ENCODE assay signal across 17 cellular contexts in genomic region chr3:170982733-170983132, GRCh38. TPM values are rescaled to one million over a fixed set of nuclear protein-coding genes. Genes with fewer than 3 reads are reported as not detected.
DNase-seq lines count a peak whose midpoint lies in the region; ATAC-seq, FAIRE-seq and TF ChIP-seq lines count a peak whose summit lies in the region.
"Had no signal": no experiment of that assay in that cellular context is flagged by ENCODE, and none has a peak within 500 bp of the region (broad histone marks: within the 10 kb centered on the region; RNA-seq: fewer than 3 reads in every experiment).

No MANE protein-coding gene starts in this region.

- in situ Hi-C loops in brain microvascular endothelial cell (cut with HindIII; ENCODE audit: low pct_ligation_motif_present, low sequenced_read_pairs), result no loop called here

- H3K36me3 Mint-ChIP-seq in CD8-positive, alpha-beta memory T cell, result peaks cover 0 to 1% (median 0%) of the 10 kb centered on the region in 3 donors
- H3K36me3 Mint-ChIP-seq: activated naive CD4-positive, alpha-beta T cell treated with anti-CD3 and anti-CD28 coated beads, Interleukin-2, amount 50 U/mL, for 24 hours had no signal

- CTCF ChIA-PET in CD8-positive, alpha-beta memory T cell (lab: Charles Lee), result no interaction called here

- H3K27ac ChIP-seq in CD8-positive, alpha-beta memory T cell (ENCODE audit: low read depth, low read length), result no peak overlapping the region
- no peak overlapping the region for H3K27ac ChIP-seq in brain microvascular endothelial cell
- H3K27ac ChIP-seq: left ventricle myocardium inferior had no signal

- peaks cover 3 to 36% of the 10 kb centered on the region in 2 donors for H3K27me3 Mint-ChIP-seq in CD8-positive, alpha-beta memory T cell

- no peaks in the 10 kb centered on the region for H3K4me1 Mint-ChIP-seq in CD8-positive, alpha-beta memory T cell
- H3K4me1 Mint-ChIP-seq: activated naive CD4-positive, alpha-beta T cell treated with anti-CD3 and anti-CD28 coated beads, Interleukin-2, amount 50 U/mL, for 24 hours had no signal

- no peak for TF ChIP-seq CTCF in brain microvascular endothelial cell (IDR thresholded peaks at IDR 0.05; ENCODE audit: low read depth, low read length, missing control alignments)

- peaks cover 0 to 9% (median 3%) of the 10 kb centered on the region in 5 donors for H3K9me3 Mint-ChIP-seq in CD8-positive, alpha-beta memory T cell
- H3K9me3 Mint-ChIP-seq: activated naive CD4-positive, alpha-beta T cell treated with anti-CD3 and anti-CD28 coated beads, Interleukin-2, amount 50 U/mL, for 24 hours had no signal

- peak; percentile 86 for FAIRE-seq in GM18507 (lab: Jason Lieb, UNC)

- POLR2A ChIA-PET in CD8-positive, alpha-beta memory T cell (lab: Charles Lee), result no interaction called here

- no peak overlapping the region for H3K4me3 ChIP-seq in CD8-positive, alpha-beta memory T cell (ENCODE audit: low read length)
- no peak overlapping the region for H3K4me3 ChIP-seq in brain microvascular endothelial cell (ENCODE audit: low read depth, low read length)
- H3K4me3 ChIP-seq: left ventricle myocardium inferior had no signal

- H3K27me3 ChIP-seq in CD8-positive, alpha-beta memory T cell (ENCODE audit: insufficient read depth, low read length, poor library complexity, severe bottlenecking), result no peaks in the 10 kb centered on the region
- H3K27me3 ChIP-seq in brain microvascular endothelial cell (replicated peaks), result no peaks in the 10 kb centered on the region

- peak; percentile 12 for DNase-seq in GM18507 (ENCODE audit: extremely low spot score, insufficient read length, low read depth)
- DNase-seq in SIG-M5 treated with dmso at 0.1 percent for 504 hours (lab: John Stamatoyannopoulos, UW; ENCODE audit: unreplicated experiment), result no peak
- DNase-seq in HPDE6-E6E7 (ENCODE audit: extremely low spot score), result no peak
- no peak for DNase-seq in CD8-positive, alpha-beta memory T cell
- DNase-seq in brain microvascular endothelial cell, result no peak
- DNase-seq: erythroblast, hippocampal formation, left ventricle myocardium inferior, Right ventricle myocardium superior had no signal

- H3K27ac Mint-ChIP-seq in CD8-positive, alpha-beta memory T cell, result no peak overlapping the region
- H3K27ac Mint-ChIP-seq: activated naive CD4-positive, alpha-beta T cell treated with anti-CD3 and anti-CD28 coated beads, Interleukin-2, amount 50 U/mL, for 24 hours had no signal

- ATAC-seq in GM19463 (IDR thresholded peaks at IDR 0.05; ENCODE audit: unreplicated experiment) (peak; percentile 95), HG02759 (IDR thresholded peaks at IDR 0.05; ENCODE audit: unreplicated experiment) (peak; percentile 97), HG03342 (IDR thresholded peaks at IDR 0.05; ENCODE audit: unreplicated experiment) (peak; percentile 99)

- no peaks in the 10 kb centered on the region for H3K36me3 ChIP-seq in CD8-positive, alpha-beta memory T cell (ENCODE audit: insufficient read depth, low read length)
- no peaks in the 10 kb centered on the region for H3K36me3 ChIP-seq in brain microvascular endothelial cell (replicated peaks)
- H3K36me3 ChIP-seq: left ventricle myocardium inferior had no signal

- no peak overlapping the region for H3K4me3 Mint-ChIP-seq in CD8-positive, alpha-beta memory T cell
- H3K4me3 Mint-ChIP-seq: activated naive CD4-positive, alpha-beta T cell treated with anti-CD3 and anti-CD28 coated beads, Interleukin-2, amount 50 U/mL, for 24 hours had no signal

- H3K9me3 ChIP-seq in CD8-positive, alpha-beta memory T cell (ENCODE audit: low read length), result no peaks in the 10 kb centered on the region

- H3K4me1 ChIP-seq in CD8-positive, alpha-beta memory T cell (ENCODE audit: insufficient read depth, low read length), result no peaks in the 10 kb centered on the region
- H3K4me1 ChIP-seq: left ventricle myocardium inferior had no signal

RNA-seq across cellular contexts. Expression of gene SLC2A2, which starts 43.8 kb away (rescaled TPM):
- not detected for total RNA-seq in CD8-positive, alpha-beta memory T cell
- not detected for polyA plus RNA-seq in CD8-positive, alpha-beta memory T cell
- total RNA-seq: left ventricle myocardium inferior, NCI-H460, Right ventricle myocardium superior, urinary bladder had no signal
- polyA plus RNA-seq: AG04450, neural cell had no signal
